In genomic region chr19:52786078-52786463, GRCh38 we compare ENCODE assay signal across 8 cellular contexts. TPM values are rescaled to one million over a fixed set of nuclear protein-coding genes. Genes with fewer than 3 reads are reported as not detected.
A peak's percentile ranks its signal among the peaks of the same experiment; 100 is the strongest.
DNase-seq lines count a peak whose midpoint lies in the region; ATAC-seq and TF ChIP-seq lines count a peak whose summit lies in the region.

No MANE protein-coding gene starts in this region.

- POLR2A ChIA-PET in naive thymus-derived CD8-positive, alpha-beta T cell (lab: Charles Lee) = no interaction called here

- peaks cover 22 to 36% (median 26%) of the 10 kb centered on the region in 3 donors for H3K36me3 Mint-ChIP-seq in naive thymus-derived CD8-positive, alpha-beta T cell

- DNase-seq in GM12865 (ENCODE audit: low read depth) (peak; percentile 2), RKO (ENCODE audit: low spot score) (peak; percentile 7), epithelial cell of prostate (ENCODE audit: low read depth, low spot score) (no peak), NCI-H510A treated with DMSO at 0.1 percent for 48 hours (lab: John Stamatoyannopoulos, UW) (no peak), HCEC 1CT (no peak)
- no peak for DNase-seq in naive thymus-derived CD8-positive, alpha-beta T cell
- no peak for DNase-seq in stimulated activated naive CD4-positive, alpha-beta T cell treated with Interleukin-2 at 50 U/mL for 16 hours (lab: John Stamatoyannopoulos, UW)

- peaks cover 0 to 70% (median 14%) of the 10 kb centered on the region in 9 donors for H3K9me3 Mint-ChIP-seq in naive thymus-derived CD8-positive, alpha-beta T cell

- peak overlapping the region; percentile 83 to 95 (median 90) for H3K27ac Mint-ChIP-seq in naive thymus-derived CD8-positive, alpha-beta T cell

- peak; percentile 23 for ATAC-seq in HG02678 (IDR thresholded peaks at IDR 0.05; ENCODE audit: unreplicated experiment)
- ATAC-seq in naive thymus-derived CD8-positive, alpha-beta T cell = peak; percentile 36

- H3K4me3 ChIP-seq in GM12865 (ENCODE audit: low read depth, low read length) = peak overlapping the region; percentile 98

- H3K4me3 Mint-ChIP-seq in naive thymus-derived CD8-positive, alpha-beta T cell = peak overlapping the region; percentile 88 to 97 (median 94)

- TF ChIP-seq CTCF in GM12865 (IDR thresholded peaks at IDR 0.05; ENCODE audit: insufficient read depth, low read depth, low read length, missing control alignments) = no peak

- peaks cover 21 to 39% (median 32%) of the 10 kb centered on the region in 4 donors for H3K4me1 Mint-ChIP-seq in naive thymus-derived CD8-positive, alpha-beta T cell

- H3K27ac ChIP-seq in epithelial cell of prostate = peak overlapping the region; percentile 45

- no peaks in the 10 kb centered on the region for H3K27me3 Mint-ChIP-seq in naive thymus-derived CD8-positive, alpha-beta T cell

RNA-seq across cellular contexts. Expression of gene ZNF600, which starts 0.5 kb away (rescaled TPM):
- 10 to 100 TPM; 64.6 to 65.1 TPM for total RNA-seq in naive thymus-derived CD8-positive, alpha-beta T cell
- 10 to 100 TPM in 2 of 3 donors, 1 to 10 TPM in 1; 4.6 to 12.7 (median 10.2) TPM for polyA plus RNA-seq in naive thymus-derived CD8-positive, alpha-beta T cell

RNA-seq across cellular contexts. Expression of gene ZNF28, which starts 35.4 kb away (rescaled TPM):
- total RNA-seq in naive thymus-derived CD8-positive, alpha-beta T cell = 10 to 100 TPM; 16.7 to 25.6 TPM
- 10 to 100 TPM in 2 of 3 donors, 1 to 10 TPM in 1; 8.9 to 13.3 (median 13.1) TPM for polyA plus RNA-seq in naive thymus-derived CD8-positive, alpha-beta T cell

RNA-seq across cellular contexts. Expression of gene ZNF611, which starts 51.2 kb away (rescaled TPM):
- 10 to 100 TPM; 47.9 to 54.8 TPM for total RNA-seq in naive thymus-derived CD8-positive, alpha-beta T cell
- polyA plus RNA-seq in naive thymus-derived CD8-positive, alpha-beta T cell = 10 to 100 TPM; 20.9 to 34.8 (median 34.0) TPM

Comparison
In these comparisons a context has a peak if more than half of its experiments do, and no peak if none do; other contexts are left out.
1. DNase-seq: peak in GM12865 (single experiment) and RKO (single experiment); none in epithelial cell of prostate (single experiment), naive thymus-derived CD8-positive, alpha-beta T cell (0 of 10), NCI-H510A treated with DMSO at 0.1 percent for 48 hours (single experiment), stimulated activated naive CD4-positive, alpha-beta T cell treated with Interleukin-2 at 50 U/mL for 16 hours (single experiment) and HCEC 1CT (single experiment).